Comparison of ENCODE assay signal across 24 cellular contexts in the genomic region with DNA sequence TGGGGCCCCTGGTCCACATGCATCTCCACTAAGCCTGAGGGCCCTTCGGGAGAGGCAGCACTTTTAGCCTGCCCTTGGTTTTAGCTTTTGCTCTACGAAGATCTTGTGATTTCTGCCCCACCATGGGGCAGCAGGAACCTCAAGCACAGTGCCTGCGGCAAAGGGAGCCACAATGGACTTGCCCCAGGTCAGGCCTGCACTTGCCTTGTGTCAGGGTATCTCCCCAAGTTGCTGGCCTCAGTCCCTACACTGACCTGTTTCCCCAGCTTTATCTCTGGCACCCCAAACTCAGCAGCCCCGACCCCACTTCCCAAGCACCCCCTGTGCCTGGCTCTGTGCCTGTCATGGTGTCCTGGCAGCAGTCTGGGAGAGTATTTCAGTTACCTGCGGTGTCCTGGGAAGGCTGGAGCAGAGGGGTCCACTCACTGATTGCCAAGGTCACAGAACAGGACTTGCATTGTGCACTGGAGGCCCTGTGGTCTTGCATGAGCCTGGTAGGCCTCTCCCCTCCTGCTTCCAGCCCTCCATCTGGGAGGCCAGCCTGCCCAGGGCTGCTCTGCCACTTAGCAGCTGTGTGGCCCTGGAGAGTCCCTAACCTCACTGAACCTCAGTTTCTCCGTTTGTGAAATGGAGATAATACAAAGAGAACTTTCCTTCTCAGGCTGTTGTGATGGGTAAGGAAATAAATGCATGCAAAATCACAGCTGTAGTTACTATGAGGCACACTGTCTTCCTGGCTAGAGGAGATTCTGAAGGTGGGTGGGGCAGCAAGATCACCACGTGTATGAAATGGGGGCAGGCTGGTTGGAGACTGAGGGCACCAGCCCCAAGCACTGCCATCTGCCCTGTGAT. TPM values are rescaled to one million over a fixed set of nuclear protein-coding genes. Genes with fewer than 3 reads are reported as not detected.
DNase-seq lines count a peak whose midpoint lies in the region; ATAC-seq and TF ChIP-seq lines count a peak whose summit lies in the region.
"Had no signal": no experiment of that assay in that cellular context is flagged by ENCODE, and none has a peak within 500 bp of the region (broad histone marks: within the 10 kb centered on the region; RNA-seq: fewer than 3 reads in every experiment).

No MANE protein-coding gene starts in this region.

- ATAC-seq in HG03442 (IDR thresholded peaks at IDR 0.05; ENCODE audit: unreplicated experiment) = no peak
- ATAC-seq: activated naive CD4-positive, alpha-beta T cell treated with anti-CD3 and anti-CD28 coated beads, Interleukin-2, amount 50 U/mL, for 72 hours; Right ventricle myocardium inferior; stimulated activated naive CD8-positive, alpha-beta T cell treated with anti-CD3 and anti-CD28 coated beads, Interleukin-15, Interleukin-2, amounts not matched to agents 100 U/mL and 50 U/mL, for 24 hours had no signal

- H3K36me3 Mint-ChIP-seq in activated naive CD8-positive, alpha-beta T cell = no peaks in the 10 kb centered on the region
- no peaks in the 10 kb centered on the region for H3K36me3 Mint-ChIP-seq in activated naive CD8-positive, alpha-beta T cell treated with anti-CD3 and anti-CD28 coated beads for 36 hours
- H3K36me3 Mint-ChIP-seq in immature natural killer cell = no peaks in the 10 kb centered on the region
- H3K36me3 Mint-ChIP-seq: activated naive CD4-positive, alpha-beta T cell treated with anti-CD3 and anti-CD28 coated beads, Interleukin-2, amount 50 U/mL, for 72 hours had no signal

- WGBS in spleen, 5 donors = 76 to 87% (median 82%) methylated on average over 7 of the region's 7 CpGs

- intact Hi-C loops in spleen (cut with DNase I; ENCODE audit: low total_unique reads) = loop anchor here (10.0 kb wide), 1 partner anchor 51 kb away; the partner anchor contains the start of gene P2RX6
- intact Hi-C loops in tibial artery (cut with DNase I; ENCODE audit: low total_unique reads) = no loop called here

- H3K36me3 ChIP-seq in spleen (no peaks in the 10 kb centered on the region), tibial artery (no peaks in the 10 kb centered on the region)
- H3K36me3 ChIP-seq: breast epithelium, sigmoid colon, upper lobe of left lung had no signal

- H3K9me3 ChIP-seq in spleen (no peaks in the 10 kb centered on the region), tibial artery (no peaks in the 10 kb centered on the region)
- H3K9me3 ChIP-seq: breast epithelium, sigmoid colon, upper lobe of left lung had no signal

- H3K9me3 Mint-ChIP-seq in activated naive CD8-positive, alpha-beta T cell (ENCODE audit: low read depth) = no peaks in the 10 kb centered on the region
- H3K9me3 Mint-ChIP-seq in activated naive CD8-positive, alpha-beta T cell treated with anti-CD3 and anti-CD28 coated beads for 36 hours = no peaks in the 10 kb centered on the region
- H3K9me3 Mint-ChIP-seq in immature natural killer cell = no peaks in the 10 kb centered on the region
- H3K9me3 Mint-ChIP-seq: activated naive CD4-positive, alpha-beta T cell treated with anti-CD3 and anti-CD28 coated beads, Interleukin-2, amount 50 U/mL, for 72 hours; T-helper 1 cell treated with Interleukin-12 subunit alpha and Interleukin-12 subunit beta and Interleukin-4 antibody, amounts not matched to agents 30 μg/mL and 1 μg/mL, for 36 hours had no signal

- H3K4me1 Mint-ChIP-seq in activated naive CD8-positive, alpha-beta T cell (ENCODE audit: low read depth) = peaks cover 13% of the 10 kb centered on the region
- H3K4me1 Mint-ChIP-seq in activated naive CD8-positive, alpha-beta T cell treated with anti-CD3 and anti-CD28 coated beads for 36 hours = peaks cover 13% of the 10 kb centered on the region
- H3K4me1 Mint-ChIP-seq in immature natural killer cell = peaks cover 7 to 8% of the 10 kb centered on the region in 2 donors

- TF ChIP-seq CTCF in spleen (IDR thresholded peaks at IDR 0.05 in 8 of 11, conservative IDR thresholded peaks at IDR 0.05 in 3 of 11) = no peak
- TF ChIP-seq CTCF in tibial artery (IDR thresholded peaks at IDR 0.05) = no peak

- no peak for DNase-seq in activated naive CD8-positive, alpha-beta T cell treated with anti-CD3 and anti-CD28 coated beads for 36 hours
- DNase-seq in immature natural killer cell = no peak
- peak; percentile 47 for DNase-seq in spleen
- DNase-seq in tibial artery = no peak
- DNase-seq: activated CD4-positive, alpha-beta T cell treated with anti-CD3 and anti-CD28 coated beads, Interleukin-2, amount 50 U/mL, for 4 hours; activated T-cell treated with anti-CD3 and anti-CD28 coated beads for 4 hours; DMS153; foreskin fibroblast; GF-D8; hypothalamus; NCI-H1092 treated with DMSO at 0.1 percent for 48 hours; NCI-H510A; sigmoid colon; stimulated activated naive CD8-positive, alpha-beta T cell treated with anti-CD3 and anti-CD28 coated beads, Interleukin-15, Interleukin-2, amounts not matched to agents 100 U/mL and 50 U/mL, for 24 hours; upper lobe of left lung had no signal

- H3K4me1 ChIP-seq in spleen = peaks cover 5 to 57% (median 40%) of the 10 kb centered on the region in 6 donors
- peaks cover 0 to 12% (median 10%) of the 10 kb centered on the region in 4 donors for H3K4me1 ChIP-seq in tibial artery

- no peak overlapping the region for H3K4me3 ChIP-seq in spleen
- H3K4me3 ChIP-seq in tibial artery = no peak overlapping the region
- H3K4me3 ChIP-seq: sigmoid colon, upper lobe of left lung had no signal

- H3K27ac ChIP-seq in spleen (no peak overlapping the region), tibial artery (no peak overlapping the region)
- H3K27ac ChIP-seq: breast epithelium, sigmoid colon, upper lobe of left lung, VCaP had no signal

- peak overlapping the region; percentile 51 for H3K4me3 Mint-ChIP-seq in activated naive CD8-positive, alpha-beta T cell
- H3K4me3 Mint-ChIP-seq in activated naive CD8-positive, alpha-beta T cell treated with anti-CD3 and anti-CD28 coated beads for 36 hours = no peak overlapping the region
- H3K4me3 Mint-ChIP-seq in immature natural killer cell = peak overlapping the region in 4 of 5 donors; percentile 4 to 30 (median 15)

- peaks cover 0 to 45% (median 16%) of the 10 kb centered on the region in 7 donors for H3K27me3 ChIP-seq in spleen (replicated peaks in 1 of 7)
- peaks cover 0 to 58% of the 10 kb centered on the region in 2 donors for H3K27me3 ChIP-seq in tibial artery
- H3K27me3 ChIP-seq: breast epithelium had no signal

- TF ChIP-seq POLR2A in spleen (IDR thresholded peaks at IDR 0.05) = no peak

- H3K27me3 Mint-ChIP-seq in activated naive CD8-positive, alpha-beta T cell = peaks cover 4% of the 10 kb centered on the region
- peaks cover 30% of the 10 kb centered on the region for H3K27me3 Mint-ChIP-seq in activated naive CD8-positive, alpha-beta T cell treated with anti-CD3 and anti-CD28 coated beads for 36 hours
- H3K27me3 Mint-ChIP-seq in immature natural killer cell (ENCODE audit: low read depth in 3 of 3) = peaks cover 5 to 17% (median 7%) of the 10 kb centered on the region in 3 donors

- H3K27ac Mint-ChIP-seq in activated naive CD8-positive, alpha-beta T cell = no peak overlapping the region
- H3K27ac Mint-ChIP-seq in activated naive CD8-positive, alpha-beta T cell treated with anti-CD3 and anti-CD28 coated beads for 36 hours = no peak overlapping the region
- peak overlapping the region in 1 of 6 donors; percentile 31 for H3K27ac Mint-ChIP-seq in immature natural killer cell
- H3K27ac Mint-ChIP-seq: T-helper 1 cell treated with Interleukin-12 subunit alpha and Interleukin-12 subunit beta and Interleukin-4 antibody, amounts not matched to agents 30 μg/mL and 1 μg/mL, for 36 hours had no signal

RNA-seq across cellular contexts. Expression of gene AIFM3, which starts 3.6 kb away (rescaled TPM):
- under 1 TPM in 1 of 2 experiments, not detected in 1; 0.14 TPM for total RNA-seq in activated naive CD8-positive, alpha-beta T cell treated with anti-CD3 and anti-CD28 coated beads for 36 hours
- polyA plus RNA-seq in immature natural killer cell = 1 to 10 TPM in 1 of 3 donors, under 1 TPM in 1, not detected in 1; 0.30 to 1.4 TPM
- 1 to 10 TPM; 3.7 to 8.7 (median 6.1) TPM for total RNA-seq in spleen
- 1 to 10 TPM; 2.0 to 6.0 (median 5.3) TPM for polyA plus RNA-seq in spleen
- total RNA-seq: A673 had no signal

RNA-seq across cellular contexts. Expression of gene LZTR1, which starts 18.7 kb away (rescaled TPM):
- total RNA-seq in activated naive CD8-positive, alpha-beta T cell treated with anti-CD3 and anti-CD28 coated beads for 36 hours = 10 to 100 TPM; 32.4 to 39.2 TPM
- polyA plus RNA-seq in immature natural killer cell (10 to 100 TPM in 2 of 3 donors, 1 to 10 TPM in 1; 8.1 to 18.4 (median 11.1) TPM), spleen (10 to 100 TPM; 21.9 to 44.5 (median 32.6) TPM)
- 10 to 100 TPM; 52.5 to 76.2 (median 62.6) TPM for total RNA-seq in spleen

RNA-seq across cellular contexts. Expression of gene THAP7, which starts 38.5 kb away (rescaled TPM):
- 10 to 100 TPM; 34.3 to 34.5 TPM for total RNA-seq in activated naive CD8-positive, alpha-beta T cell treated with anti-CD3 and anti-CD28 coated beads for 36 hours
- 10 to 100 TPM; 28.9 to 41.4 (median 32.9) TPM for polyA plus RNA-seq in immature natural killer cell
- 10 to 100 TPM; 16.7 to 38.7 (median 26.5) TPM for total RNA-seq in spleen
- polyA plus RNA-seq in spleen = 10 to 100 TPM; 31.8 to 53.3 (median 47.5) TPM

RNA-seq across cellular contexts. Expression of gene CRKL, which starts 46.2 kb away (rescaled TPM):
- total RNA-seq in activated naive CD8-positive, alpha-beta T cell treated with anti-CD3 and anti-CD28 coated beads for 36 hours = 10 to 100 TPM; 82.1 to 82.2 TPM
- 10 to 100 TPM; 26.7 to 50.7 (median 43.1) TPM for polyA plus RNA-seq in immature natural killer cell
- total RNA-seq in spleen = 10 to 100 TPM; 56.7 to 65.3 (median 58.1) TPM
- 10 to 100 TPM; 11.5 to 17.9 (median 12.2) TPM for polyA plus RNA-seq in spleen

RNA-seq across cellular contexts. Expression of gene P2RX6, which starts 51.5 kb away (rescaled TPM):
- under 1 TPM; 0.14 to 0.43 TPM for total RNA-seq in activated naive CD8-positive, alpha-beta T cell treated with anti-CD3 and anti-CD28 coated beads for 36 hours
- polyA plus RNA-seq in immature natural killer cell (not detected), spleen (1 to 10 TPM in 2 of 3 donors, under 1 TPM in 1; 0.86 to 5.6 (median 2.7) TPM)
- total RNA-seq in spleen = 10 to 100 TPM in 2 of 7 donors, 1 to 10 TPM in 5; 3.2 to 14.4 (median 4.5) TPM
- total RNA-seq: kidney epithelial cell had no signal

Comparison
In these comparisons a context has a peak if more than half of its experiments do, and no peak if none do; other contexts are left out.
1. RNA of gene AIFM3, which starts 3.6 kb away (total RNA-seq): 3.7 to 8.7 TPM in spleen; 0.14 TPM in activated naive CD8-positive, alpha-beta T cell treated with anti-CD3 and anti-CD28 coated beads for 36 hours; every median in the first group is over 4 times any median in the second.